In the genomic region with DNA sequence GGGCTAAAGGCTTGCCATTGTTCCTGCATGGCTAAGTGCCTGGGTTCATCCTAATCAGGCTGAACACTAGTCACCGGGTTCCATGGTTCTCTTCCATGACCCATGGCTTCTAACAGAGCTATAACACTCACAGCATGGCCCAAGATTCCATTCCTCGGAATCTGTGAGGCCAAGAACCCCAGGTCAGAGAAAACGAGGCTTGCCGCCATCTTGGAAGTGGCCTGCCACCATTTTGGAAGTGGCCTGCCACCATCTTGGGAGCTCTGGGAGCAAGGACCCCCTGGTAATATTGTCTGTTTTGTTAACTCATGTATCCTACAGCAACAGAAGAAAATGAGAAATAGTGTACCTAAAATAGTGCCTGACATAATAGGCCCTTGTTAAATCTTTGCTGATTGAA, we compare ENCODE assay signal across 8 cellular contexts.
"Had no signal": no experiment of that assay in that cellular context is flagged by ENCODE, and none has a peak within 500 bp of the region (broad histone marks: within the 10 kb centered on the region; RNA-seq: fewer than 3 reads in every experiment).

No MANE protein-coding gene starts in this region.

- FAIRE-seq: H54, HTR-8/SVneo had no signal

- H2AFZ ChIP-seq: GM23248 had no signal

- DNase-seq: GM23248, GOT3, H9, HCEC 1CT, IMR-90, KBM-7 had no signal

- H3K4me3 ChIP-seq: GM23248 had no signal

- H3K4me3 Mint-ChIP-seq: H9 had no signal

- H3K4me1 Mint-ChIP-seq: H9 had no signal

- H3K27ac ChIP-seq: GM23248 had no signal

- H3K9ac ChIP-seq: GM23248 had no signal

- H3K27ac Mint-ChIP-seq: H9 had no signal
